22 cellular contexts compared by ENCODE assay signal in genomic region chr5:31477516-31477915, GRCh38.
"Had no signal": no experiment of that assay in that cellular context is flagged by ENCODE, and none has a peak within 500 bp of the region (broad histone marks: within the 10 kb centered on the region; RNA-seq: fewer than 3 reads in every experiment).

No MANE protein-coding gene starts in this region.

- H3K27me3 ChIP-seq: esophagus squamous epithelium, left lung, right atrium auricular region had no signal

- H3K27me3 Mint-ChIP-seq: activated CD4-positive, alpha-beta T cell treated with anti-CD3 and anti-CD28 coated beads, Interleukin-2, amount 10 ng/mL, durations not matched to agents 7 days and 5 days; activated CD8-positive, alpha-beta T cell treated with anti-CD3 and anti-CD28 coated beads for 36 hours; activated naive CD4-positive, alpha-beta T cell treated with anti-CD3 and anti-CD28 coated beads, Interleukin-2, amount 50 U/mL, for 24 hours; activated naive CD8-positive, alpha-beta T cell treated with anti-CD3 and anti-CD28 coated beads, Interleukin-2, amount 50 U/mL, for 24 hours; central memory CD8-positive, alpha-beta T cell; dendritic cell treated with granulocyte-macrophage colony-stimulating factor and Interleukin-4, amounts not matched to agents 40 ng/mL and 50 ng/mL, for 4 days had no signal

- H3K9me3 Mint-ChIP-seq: activated CD4-positive, alpha-beta T cell treated with anti-CD3 and anti-CD28 coated beads, Interleukin-2, amount 10 ng/mL, durations not matched to agents 7 days and 5 days; activated CD8-positive, alpha-beta T cell treated with anti-CD3 and anti-CD28 coated beads for 36 hours; activated naive CD4-positive, alpha-beta T cell treated with anti-CD3 and anti-CD28 coated beads, Interleukin-2, amount 50 U/mL, for 24 hours; activated naive CD8-positive, alpha-beta T cell treated with anti-CD3 and anti-CD28 coated beads, Interleukin-2, amount 50 U/mL, for 24 hours; activated T-cell treated with anti-CD3 and anti-CD28 coated beads, Interleukin-2, amount 50 U/mL, for 4 hours; activated T-helper 2 cell treated with anti-CD3 and anti-CD28 coated beads, Interferon-gamma antibody, Interleukin-2, Interleukin-4, amounts not matched to agents 10 μg/mL and 5 μg/mL and 100 μg/mL, durations not matched to agents 14 hours and 24 hours and 36 hours; central memory CD8-positive, alpha-beta T cell; dendritic cell treated with granulocyte-macrophage colony-stimulating factor and Interleukin-4, amounts not matched to agents 40 ng/mL and 50 ng/mL, for 4 days; natural killer cell; T-helper 1 cell treated with Interleukin-12 subunit alpha and Interleukin-12 subunit beta and Interleukin-4 antibody, amounts not matched to agents 30 μg/mL and 1 μg/mL, for 36 hours had no signal

- H3K4me3 Mint-ChIP-seq: activated CD4-positive, alpha-beta T cell treated with anti-CD3 and anti-CD28 coated beads, Interleukin-2, amount 10 ng/mL, durations not matched to agents 7 days and 5 days; activated CD8-positive, alpha-beta T cell treated with anti-CD3 and anti-CD28 coated beads for 36 hours; activated naive CD4-positive, alpha-beta T cell treated with anti-CD3 and anti-CD28 coated beads, Interleukin-2, amount 50 U/mL, for 24 hours; activated naive CD8-positive, alpha-beta T cell treated with anti-CD3 and anti-CD28 coated beads, Interleukin-2, amount 50 U/mL, for 24 hours; activated T-cell treated with anti-CD3 and anti-CD28 coated beads, Interleukin-2, amount 50 U/mL, for 4 hours; central memory CD8-positive, alpha-beta T cell; dendritic cell treated with granulocyte-macrophage colony-stimulating factor and Interleukin-4, amounts not matched to agents 40 ng/mL and 50 ng/mL, for 4 days; natural killer cell; T-helper 1 cell treated with Interleukin-12 subunit alpha and Interleukin-12 subunit beta and Interleukin-4 antibody, amounts not matched to agents 30 μg/mL and 1 μg/mL, for 36 hours had no signal

- H3K4me1 ChIP-seq: esophagus squamous epithelium, left lung, right atrium auricular region had no signal

- H3K27ac Mint-ChIP-seq: activated CD4-positive, alpha-beta T cell treated with anti-CD3 and anti-CD28 coated beads, Interleukin-2, amount 10 ng/mL, durations not matched to agents 7 days and 5 days; activated CD8-positive, alpha-beta T cell treated with anti-CD3 and anti-CD28 coated beads for 36 hours; activated naive CD4-positive, alpha-beta T cell treated with anti-CD3 and anti-CD28 coated beads, Interleukin-2, amount 50 U/mL, for 24 hours; activated naive CD8-positive, alpha-beta T cell treated with anti-CD3 and anti-CD28 coated beads, Interleukin-2, amount 50 U/mL, for 24 hours; activated T-helper 2 cell treated with anti-CD3 and anti-CD28 coated beads, Interferon-gamma antibody, Interleukin-2, Interleukin-4, amounts not matched to agents 10 μg/mL and 5 μg/mL and 100 μg/mL, durations not matched to agents 14 hours and 24 hours and 36 hours; dendritic cell treated with granulocyte-macrophage colony-stimulating factor and Interleukin-4, amounts not matched to agents 40 ng/mL and 50 ng/mL, for 4 days; natural killer cell; T-helper 1 cell treated with Interleukin-12 subunit alpha and Interleukin-12 subunit beta and Interleukin-4 antibody, amounts not matched to agents 30 μg/mL and 1 μg/mL, for 36 hours had no signal

- H3K9me3 ChIP-seq: esophagus squamous epithelium, left lung, lower lobe of right lung, right atrium auricular region, thoracic aorta had no signal

- DNase-seq: activated CD4-positive, alpha-beta T cell treated with anti-CD3 and anti-CD28 coated beads, Interleukin-2, amount 10 ng/mL, durations not matched to agents 7 days and 5 days; activated CD8-positive, alpha-beta T cell treated with anti-CD3 and anti-CD28 coated beads for 36 hours; activated naive CD8-positive, alpha-beta T cell treated with anti-CD3 and anti-CD28 coated beads, Interleukin-2, amount 50 U/mL, for 24 hours; activated T-cell treated with anti-CD3 and anti-CD28 coated beads, Interleukin-2, amount 50 U/mL, for 4 hours; esophagus squamous epithelium; left lung; lower lobe of right lung; mesenchymal stem cell; natural killer cell; stimulated activated CD4-positive, alpha-beta T cell treated with anti-CD3 and anti-CD28 coated beads, Interleukin-2, amount 100 ng/mL, for 24 hours; stimulated activated naive CD8-positive, alpha-beta T cell treated with anti-CD3 and anti-CD28 coated beads, Interleukin-15, Interleukin-2, amounts not matched to agents 100 U/mL and 50 U/mL, for 24 hours; T-helper 9 cell had no signal

- ATAC-seq: activated CD8-positive, alpha-beta T cell treated with anti-CD3 and anti-CD28 coated beads for 36 hours; activated naive CD8-positive, alpha-beta T cell treated with anti-CD3 and anti-CD28 coated beads, Interleukin-2, amount 50 U/mL, for 24 hours; activated T-cell treated with anti-CD3 and anti-CD28 coated beads, Interleukin-2, amount 50 U/mL, for 4 hours; left lung; lower lobe of right lung; natural killer cell; stimulated activated naive CD8-positive, alpha-beta T cell treated with anti-CD3 and anti-CD28 coated beads, Interleukin-15, Interleukin-2, amounts not matched to agents 100 U/mL and 50 U/mL, for 24 hours had no signal

- H3K4me3 ChIP-seq: esophagus squamous epithelium, left lung, lower lobe of right lung, right atrium auricular region, smooth muscle cell, thoracic aorta had no signal

- H3K27ac ChIP-seq: epithelial cell of prostate, esophagus squamous epithelium, left lung, lower lobe of right lung, right atrium auricular region, thoracic aorta, VCaP had no signal

- H3K4me1 Mint-ChIP-seq: activated CD4-positive, alpha-beta T cell treated with anti-CD3 and anti-CD28 coated beads, Interleukin-2, amount 10 ng/mL, durations not matched to agents 7 days and 5 days; activated naive CD4-positive, alpha-beta T cell treated with anti-CD3 and anti-CD28 coated beads, Interleukin-2, amount 50 U/mL, for 24 hours; activated naive CD8-positive, alpha-beta T cell treated with anti-CD3 and anti-CD28 coated beads, Interleukin-2, amount 50 U/mL, for 24 hours; central memory CD8-positive, alpha-beta T cell; natural killer cell had no signal
